8 cellular contexts compared by ENCODE assay signal in genomic region chr17:39196191-39196819, GRCh38. TPM values are rescaled to one million over a fixed set of nuclear protein-coding genes. Genes with fewer than 3 reads are reported as not detected.
A peak's percentile ranks its signal among the peaks of the same experiment; 100 is the strongest.
DNase-seq lines count a peak whose midpoint lies in the region; ATAC-seq, FAIRE-seq and TF ChIP-seq lines count a peak whose summit lies in the region.

No MANE protein-coding gene starts in this region.

- peak overlapping the region; percentile 76 for H3K4me3 Mint-ChIP-seq in activated naive CD4-positive, alpha-beta T cell treated with anti-CD3 and anti-CD28 coated beads, Interleukin-2, amount 50 U/mL, for 24 hours
- peak overlapping the region; percentile 86 for H3K4me3 Mint-ChIP-seq in astrocyte (ENCODE audit: unreplicated experiment)

- peaks cover 8% of the 10 kb centered on the region for H3K36me3 Mint-ChIP-seq in activated naive CD4-positive, alpha-beta T cell treated with anti-CD3 and anti-CD28 coated beads, Interleukin-2, amount 50 U/mL, for 24 hours
- peaks cover 15% of the 10 kb centered on the region for H3K36me3 Mint-ChIP-seq in astrocyte (ENCODE audit: low read depth, unreplicated experiment)

- H3K27me3 ChIP-seq in astrocyte (ENCODE audit: insufficient read depth, low read length) (no peaks in the 10 kb centered on the region), lower lobe of right lung (ENCODE audit: low read depth) (no peaks in the 10 kb centered on the region), upper lobe of right lung (no peaks in the 10 kb centered on the region)

- peaks cover 13% of the 10 kb centered on the region for H3K36me3 ChIP-seq in astrocyte (ENCODE audit: insufficient read depth, low read length)
- H3K36me3 ChIP-seq in lower lobe of right lung = peaks cover 29% of the 10 kb centered on the region
- H3K36me3 ChIP-seq in upper lobe of right lung = peaks cover 28% of the 10 kb centered on the region

- TF ChIP-seq CTCF in astrocyte (IDR thresholded peaks at IDR 0.05; ENCODE audit: insufficient read depth, low read depth, low read length) = no peak
- no peak for TF ChIP-seq CTCF in lower lobe of right lung (IDR thresholded peaks at IDR 0.05)
- no peak for TF ChIP-seq CTCF in upper lobe of right lung (IDR thresholded peaks at IDR 0.05)

- H3K9me3 Mint-ChIP-seq in activated naive CD4-positive, alpha-beta T cell treated with anti-CD3 and anti-CD28 coated beads, Interleukin-2, amount 50 U/mL, for 24 hours = no peaks in the 10 kb centered on the region
- no peaks in the 10 kb centered on the region for H3K9me3 Mint-ChIP-seq in astrocyte (ENCODE audit: unreplicated experiment)

- intact Hi-C loops in lower lobe of right lung (cut with DNase I) (no loop called here), upper lobe of right lung (cut with DNase I) (no loop called here)

- peaks cover 55% of the 10 kb centered on the region for H3K79me2 ChIP-seq in astrocyte (ENCODE audit: insufficient read depth, low read length)

- peak overlapping the region; percentile 91 for H3K4me2 ChIP-seq in astrocyte (ENCODE audit: low read length)

- H3K4me1 Mint-ChIP-seq in activated naive CD4-positive, alpha-beta T cell treated with anti-CD3 and anti-CD28 coated beads, Interleukin-2, amount 50 U/mL, for 24 hours = peaks cover 39% of the 10 kb centered on the region
- H3K4me1 Mint-ChIP-seq in astrocyte (ENCODE audit: low read depth, unreplicated experiment) = peaks cover 19% of the 10 kb centered on the region

- ATAC-seq in lower lobe of right lung (no peak), upper lobe of right lung (no peak), HG03571 (IDR thresholded peaks at IDR 0.05; ENCODE audit: unreplicated experiment) (no peak)

- no peaks in the 10 kb centered on the region for H3K27me3 Mint-ChIP-seq in activated naive CD4-positive, alpha-beta T cell treated with anti-CD3 and anti-CD28 coated beads, Interleukin-2, amount 50 U/mL, for 24 hours
- peaks cover 3% of the 10 kb centered on the region for H3K27me3 Mint-ChIP-seq in astrocyte (ENCODE audit: low read depth, unreplicated experiment)

- no peak for FAIRE-seq in astrocyte (lab: Jason Lieb, UNC)

- H3K9me3 ChIP-seq in astrocyte (ENCODE audit: insufficient read depth, low read depth, low read length) = no peaks in the 10 kb centered on the region
- no peaks in the 10 kb centered on the region for H3K9me3 ChIP-seq in lower lobe of right lung
- H3K9me3 ChIP-seq in upper lobe of right lung = no peaks in the 10 kb centered on the region

- peaks cover 29% of the 10 kb centered on the region for H3K4me1 ChIP-seq in astrocyte (ENCODE audit: insufficient read depth, low read length)
- H3K4me1 ChIP-seq in lower lobe of right lung = peaks cover 52% of the 10 kb centered on the region
- H3K4me1 ChIP-seq in upper lobe of right lung = peaks cover 41% of the 10 kb centered on the region

- peaks cover 55% of the 10 kb centered on the region for H4K20me1 ChIP-seq in astrocyte (ENCODE audit: insufficient read depth, low read length)

- no peak overlapping the region for H2AFZ ChIP-seq in astrocyte (ENCODE audit: low read depth, low read length)

- H3K4me3 ChIP-seq in astrocyte (ENCODE audit: insufficient read depth, low read depth, low read length) (peak overlapping the region; percentile 62), lower lobe of right lung (peak overlapping the region; percentile 91), upper lobe of right lung (peak overlapping the region; percentile 85)

- no peak overlapping the region for H3K27ac Mint-ChIP-seq in activated naive CD4-positive, alpha-beta T cell treated with anti-CD3 and anti-CD28 coated beads, Interleukin-2, amount 50 U/mL, for 24 hours
- H3K27ac Mint-ChIP-seq in astrocyte (ENCODE audit: unreplicated experiment) = no peak overlapping the region

- H3K27ac ChIP-seq in astrocyte (ENCODE audit: low read depth, low read length) (no peak overlapping the region), lower lobe of right lung (peak overlapping the region; percentile 73), upper lobe of right lung (peak overlapping the region; percentile 55)

- H3K9ac ChIP-seq in astrocyte (ENCODE audit: low read length) = peak overlapping the region; percentile 37

- DNase-seq in activated naive CD4-positive, alpha-beta T cell treated with Interleukin-2 at 50 U/mL for 16 hours = no peak
- no peak for DNase-seq in astrocyte (ENCODE audit: low read depth)
- no peak for DNase-seq in lower lobe of right lung
- DNase-seq in upper lobe of right lung = no peak
- DNase-seq in NCI-H524 (lab: John Stamatoyannopoulos, UW) = no peak
- DNase-seq in HT-29 (ENCODE audit: low spot score) = no peak

RNA-seq across cellular contexts. Expression of gene CACNB1, which starts 1.2 kb away (rescaled TPM):
- total RNA-seq in astrocyte (16.6 and 16.9 TPM in 2 replicates), lower lobe of right lung (21.3 TPM), upper lobe of right lung (27.5 TPM)
- 3.5 and 6.5 TPM in 2 replicates for total RNA-seq in HT-29 (2014; rRNA removed; shearing (Covaris generic))

RNA-seq across cellular contexts. Expression of gene RPL19, which starts 3.8 kb away (rescaled TPM):
- 1,346 and 1,451 TPM in 2 replicates for total RNA-seq in astrocyte
- total RNA-seq in lower lobe of right lung = 1,465 TPM
- 1,449 TPM for total RNA-seq in upper lobe of right lung
- total RNA-seq in HT-29 (2014; rRNA removed; shearing (Covaris generic)) = 2,436 and 2,711 TPM in 2 replicates

RNA-seq across cellular contexts. Expression of gene STAC2, which starts 29.4 kb away (rescaled TPM):
- total RNA-seq in astrocyte (not detected in 2 replicates), lower lobe of right lung (0.30 TPM), upper lobe of right lung (0.46 TPM)
- 0.28 TPM in 1 of 2 replicates, not detected in the other for total RNA-seq in HT-29 (2014; rRNA removed; shearing (Covaris generic))

RNA-seq across cellular contexts. Expression of gene ARL5C, which starts 30.3 kb away (rescaled TPM):
- not detected in 2 replicates for total RNA-seq in astrocyte
- not detected for total RNA-seq in lower lobe of right lung
- total RNA-seq in upper lobe of right lung = not detected
- total RNA-seq in HT-29 (2014; rRNA removed; shearing (Covaris generic)) = not detected in 2 replicates

RNA-seq across cellular contexts. Expression of gene PLXDC1, which starts 44.9 kb away (rescaled TPM):
- total RNA-seq in astrocyte = 8.9 and 13.8 TPM in 2 replicates
- 19.5 TPM for total RNA-seq in lower lobe of right lung
- total RNA-seq in upper lobe of right lung = 14.4 TPM
- not detected in 2 replicates for total RNA-seq in HT-29 (2014; rRNA removed; shearing (Covaris generic))
